In genomic region chr6:14339711-14340590, GRCh38 we compare ENCODE assay signal across 1 cellular context.
TF ChIP-seq lines count a peak whose summit lies in the region.

No MANE protein-coding gene starts in this region.

TF ChIP-seq in IMR-90, 13 proteins besides CTCF, POLR2A, EP300 and RAD21 (continued from another document):
- TF ChIP-seq BHLHE40 (IDR thresholded peaks at IDR 0.05; ENCODE audit: low read depth, low read length), result no peak
